Comparison of ENCODE assay signal across 8 cellular contexts in the genomic region with DNA sequence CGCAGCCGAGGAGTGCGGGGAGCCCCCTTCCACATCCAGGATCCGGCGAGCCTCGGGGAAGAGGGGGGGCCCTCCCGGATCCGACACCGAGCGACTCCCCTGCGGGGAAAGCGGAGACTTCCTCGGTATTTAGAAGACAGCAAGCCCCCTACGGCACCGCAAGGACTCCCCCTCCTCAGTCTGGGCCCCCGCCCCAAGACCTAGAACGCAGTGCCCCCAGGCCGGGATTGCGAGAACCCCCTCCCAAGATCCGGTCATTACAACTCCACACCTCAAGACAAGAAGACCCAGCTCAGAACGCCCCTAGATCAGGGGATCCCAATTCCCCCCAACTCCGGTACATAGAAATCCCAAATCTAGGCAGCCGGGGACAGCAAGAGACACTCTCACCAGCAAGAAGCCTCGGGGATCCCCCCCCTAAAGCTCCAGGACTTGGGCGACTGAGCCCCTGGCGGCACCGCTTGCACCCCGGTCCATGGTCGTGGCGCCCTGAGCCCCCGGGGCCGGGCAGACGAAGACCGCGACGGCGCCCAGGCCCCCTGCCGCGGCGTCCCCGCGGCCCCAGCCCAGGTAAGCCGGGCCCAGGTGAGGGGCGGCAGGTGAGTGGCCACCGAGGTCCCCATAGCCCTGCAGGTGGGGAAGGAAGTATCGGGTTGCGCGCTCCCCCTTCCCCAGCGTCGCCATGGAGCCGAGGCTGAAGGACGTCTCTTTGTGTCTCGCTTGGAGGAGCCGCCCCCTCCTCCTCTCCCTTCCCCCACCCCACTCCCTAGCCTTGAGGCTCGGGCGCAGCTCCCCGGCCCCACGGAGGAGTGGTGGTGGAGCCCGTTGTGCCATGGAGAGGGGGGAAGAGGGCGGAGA. TPM values are rescaled to one million over a fixed set of nuclear protein-coding genes. Genes with fewer than 3 reads are reported as not detected.
DNase-seq lines count a peak whose midpoint lies in the region; ATAC-seq, FAIRE-seq and TF ChIP-seq lines count a peak whose summit lies in the region.

No MANE protein-coding gene starts in this region.

- H3K4me3 Mint-ChIP-seq in activated CD8-positive, alpha-beta memory T cell treated with anti-CD3 and anti-CD28 coated beads, Interleukin-2, amount 10 ng/mL, durations not matched to agents 7 days and 5 days, result peak overlapping the region; percentile 75

- ATAC-seq in activated CD8-positive, alpha-beta memory T cell treated with anti-CD3 and anti-CD28 coated beads, Interleukin-2, amount 10 ng/mL, durations not matched to agents 7 days and 5 days, result no peak
- ATAC-seq in GM18517 (IDR thresholded peaks at IDR 0.05; ENCODE audit: unreplicated experiment) (no peak), HG03432 (IDR thresholded peaks at IDR 0.05; ENCODE audit: unreplicated experiment) (no peak)

- CTCF ChIA-PET in activated CD8-positive, alpha-beta memory T cell treated with anti-CD3 and anti-CD28 coated beads, Interleukin-2, amount 10 ng/mL, durations not matched to agents 7 days and 5 days (lab: Charles Lee), result interaction anchor here (0.7 to 5.2 kb wide), 9 partner anchors 11 to 106 kb away, joined by 3 to 33 read pairs (median 4); no protein-coding TSS in a partner anchor

- TF ChIP-seq CTCF in right atrium auricular region (IDR thresholded peaks at IDR 0.05), result no peak

- H3K36me3 ChIP-seq in KOPT-K1 (ENCODE audit: insufficient read depth, low read length) (0 out of 2 replicates have a peak, but pooled peaks cover 4% of the 10 kb centered on the region), right atrium auricular region (no peaks in the 10 kb centered on the region), skeletal muscle satellite cell (ENCODE audit: insufficient read depth, low read length) (no peaks in the 10 kb centered on the region)

- DNase-seq in ELF-1 (ENCODE audit: low read depth, low spot score) (peak; percentile 57), right atrium auricular region (ENCODE audit: low spot score) (no peak), GM19239 (ENCODE audit: insufficient read length, low spot score) (no peak)
- no peak for DNase-seq in activated CD8-positive, alpha-beta memory T cell treated with anti-CD3 and anti-CD28 coated beads, Interleukin-2, amount 10 ng/mL, durations not matched to agents 7 days and 5 days

- H3K9ac ChIP-seq in skeletal muscle satellite cell (ENCODE audit: low read depth, low read length), result no peak overlapping the region

- peaks cover 60% of the 10 kb centered on the region for H3K4me1 Mint-ChIP-seq in activated CD8-positive, alpha-beta memory T cell treated with anti-CD3 and anti-CD28 coated beads, Interleukin-2, amount 10 ng/mL, durations not matched to agents 7 days and 5 days

- FAIRE-seq in GM19239 (lab: Jason Lieb, UNC), result no peak

- H3K27ac Mint-ChIP-seq in activated CD8-positive, alpha-beta memory T cell treated with anti-CD3 and anti-CD28 coated beads, Interleukin-2, amount 10 ng/mL, durations not matched to agents 7 days and 5 days, result peak overlapping the region; percentile 58

- peak overlapping the region; percentile 71 for H3K4me2 ChIP-seq in skeletal muscle satellite cell (ENCODE audit: low read length)

- H3K4me1 ChIP-seq in right atrium auricular region (peaks cover 0 to 19% of the 10 kb centered on the region in 2 donors), skeletal muscle satellite cell (ENCODE audit: control insufficient read depth, insufficient read depth, low read length) (no peaks in the 10 kb centered on the region)

- H3K9me3 ChIP-seq in KOPT-K1 (ENCODE audit: insufficient read depth, low read length, poor library complexity, severe bottlenecking) (no peaks in the 10 kb centered on the region), right atrium auricular region (no peaks in the 10 kb centered on the region), skeletal muscle satellite cell (replicated peaks; ENCODE audit: low read length) (no peaks in the 10 kb centered on the region)

- H3K27ac ChIP-seq in KOPT-K1 (ENCODE audit: low read depth, low read length, poor library complexity, severe bottlenecking), result peak overlapping the region; percentile 60
- no peak overlapping the region for H3K27ac ChIP-seq in right atrium auricular region

- no peaks in the 10 kb centered on the region for H3K9me3 Mint-ChIP-seq in activated CD8-positive, alpha-beta memory T cell treated with anti-CD3 and anti-CD28 coated beads, Interleukin-2, amount 10 ng/mL, durations not matched to agents 7 days and 5 days (ENCODE audit: low read depth)

- peaks cover 14% of the 10 kb centered on the region for H3K27me3 Mint-ChIP-seq in activated CD8-positive, alpha-beta memory T cell treated with anti-CD3 and anti-CD28 coated beads, Interleukin-2, amount 10 ng/mL, durations not matched to agents 7 days and 5 days

- H3K27me3 ChIP-seq in right atrium auricular region, result no peaks in the 10 kb centered on the region
- H3K27me3 ChIP-seq in skeletal muscle satellite cell (ENCODE audit: control insufficient read depth, insufficient read depth, low read length), result peaks cover 53% of the 10 kb centered on the region

- peaks cover 2% of the 10 kb centered on the region for H3K36me3 Mint-ChIP-seq in activated CD8-positive, alpha-beta memory T cell treated with anti-CD3 and anti-CD28 coated beads, Interleukin-2, amount 10 ng/mL, durations not matched to agents 7 days and 5 days

- H3K4me3 ChIP-seq in right atrium auricular region, result peak overlapping the region; percentile 42 to 61
- peak overlapping the region; percentile 66 for H3K4me3 ChIP-seq in skeletal muscle satellite cell (ENCODE audit: low read length)

RNA-seq across cellular contexts. Expression of gene SBK1, which starts 0.6 kb away (rescaled TPM):
- total RNA-seq in activated CD8-positive, alpha-beta memory T cell treated with anti-CD3 and anti-CD28 coated beads, Interleukin-2, amount 10 ng/mL, durations not matched to agents 7 days and 5 days, result 10 to 100 TPM in 1 of 2 experiments, 1 to 10 TPM in 1; 3.2 to 11.3 TPM
- under 1 TPM; 0.47 to 0.52 TPM for total RNA-seq in right atrium auricular region
- total RNA-seq in skeletal muscle satellite cell (2012; rRNA removed), result under 0.01 TPM in 1 of 2 replicates, not detected in the other
